In genomic region chr12:111367661-111368221, GRCh38 we compare ENCODE assay signal across 8 cellular contexts. TPM values are rescaled to one million over a fixed set of nuclear protein-coding genes. Genes with fewer than 3 reads are reported as not detected.
DNase-seq lines count a peak whose midpoint lies in the region; ATAC-seq, FAIRE-seq and TF ChIP-seq lines count a peak whose summit lies in the region.

No MANE protein-coding gene starts in this region.

- POLR2A ChIA-PET in A549 (lab: Yijun Ruan, JAX), result no interaction called here

- H3K9me3 ChIP-seq in A549, result no peaks in the 10 kb centered on the region

- peak in 1 of 2 experiments; percentile 36 for DNase-seq in A549 (ENCODE audit: low read depth in 1 of 2, low spot score in 1 of 2)
- DNase-seq in LNCaP clone FGC (ENCODE audit: low read depth), result no peak
- DNase-seq in coronary artery (ENCODE audit: low spot score), result no peak
- peak; percentile 77 for DNase-seq in mucosa of gallbladder (ENCODE audit: low spot score)
- DNase-seq in NCI-H2196 treated with DMSO at 0.1 percent for 48 hours (lab: John Stamatoyannopoulos, UW; ENCODE audit: unreplicated experiment), result no peak
- DNase-seq in stimulated activated CD4-positive, alpha-beta T cell treated with anti-CD3 and anti-CD28 coated beads, Interleukin-15, amount 100 ng/mL, for 24 hours, result no peak
- DNase-seq in putamen (ENCODE audit: low spot score), result no peak

- no peak for TF ChIP-seq CTCF in A549 (IDR thresholded peaks at IDR 0.05)
- no peak for TF ChIP-seq CTCF in LNCaP clone FGC (IDR thresholded peaks at IDR 0.05; ENCODE audit: control insufficient read depth, extremely low read depth, insufficient read depth)
- no peak for TF ChIP-seq CTCF in coronary artery (IDR thresholded peaks at IDR 0.05)

- no peak for TF ChIP-seq RAD21 in A549 (conservative IDR thresholded peaks at IDR 0.05 in 1 of 2, IDR thresholded peaks at IDR 0.05 in 1 of 2)

- H3K4me3 ChIP-seq in A549, result peak overlapping the region; percentile 91
- peak overlapping the region; percentile 91 for H3K4me3 ChIP-seq in LNCaP clone FGC (ENCODE audit: low read depth, low read length)
- H3K4me3 ChIP-seq in coronary artery, result peak overlapping the region; percentile 100

- 54% methylated on average over 7 of the region's 7 CpGs for WGBS in A549 (ENCODE audit: missing lambda C conversion rate)

- CTCF ChIA-PET in A549 (lab: Yijun Ruan, JAX), result interaction anchor here (0.6 to 5.5 kb wide), 6 partner anchors 11 to 273 kb away, joined by 3 to 36 read pairs (median 7); no protein-coding TSS in a partner anchor

- peaks cover 24% of the 10 kb centered on the region for H3K4me1 ChIP-seq in A549

- H3K27ac ChIP-seq in A549 (peak overlapping the region; percentile 76 to 91; a peak in 4 of 6 replicates), coronary artery (peak overlapping the region; percentile 44 to 76)

- no peak for TF ChIP-seq POLR2A in A549 (IDR thresholded peaks at IDR 0.05; ENCODE audit: low read length)

- ATAC-seq in A549 (peak; percentile 13 to 47; a peak in 3 of 6 replicates), HG03378 (IDR thresholded peaks at IDR 0.05; ENCODE audit: unreplicated experiment) (no peak)

- no peak for TF ChIP-seq EP300 in A549 (IDR thresholded peaks at IDR 0.05)

- H3K4me2 ChIP-seq in A549, result peak overlapping the region; percentile 97

- FAIRE-seq in A549 (lab: Jason Lieb, UNC), result no peak

TF ChIP-seq in A549, 52 proteins besides CTCF, POLR2A, EP300 and RAD21:
- TF ChIP-seq ESRRA (IDR thresholded peaks at IDR 0.05; ENCODE audit: borderline replicate concordance, low read length) (no peak), BHLHE40 (IDR thresholded peaks at IDR 0.05; ENCODE audit: low read depth, low read length) (no peak), RCOR1 (IDR thresholded peaks at IDR 0.05; ENCODE audit: low read depth, low read length) (no peak), JUN (IDR thresholded peaks at IDR 0.05) (no peak), HEYL (CRISPR knock-in tag; IDR thresholded peaks at IDR 0.05) (no peak), REST (IDR thresholded peaks at IDR 0.05) (peak; percentile 31; the same call in 1 of the 2 replicates)

RNA-seq across cellular contexts. Expression of gene PHETA1, which starts 1.2 kb away (rescaled TPM):
- polyA plus RNA-seq in A549 (2011; rRNA removed), result 2.9 and 3.0 TPM in 2 replicates
- polyA plus RNA-seq in A549 (2012; cell fraction: cytosol; rRNA removed), result 5.1 and 7.4 TPM in 2 replicates
- 11.4 and 15.4 TPM in 2 replicates for polyA plus RNA-seq in A549 (2012; cell fraction: nucleus; rRNA removed)
- polyA plus RNA-seq in A549 (2017; fragmentation: RNase III; extraction: RNeasy Plus Mini Kit Qiagen cat#74134 plus additional on column Dnase treatment), result 5.8 to 7.3 TPM (median 7.1 TPM) in 3 replicates
- polyA minus RNA-seq in A549 (2011; rRNA and poly(A)+ RNA removed), result 1.6 and 2.4 TPM in 2 replicates
- 24.1 TPM for total RNA-seq in mucosa of gallbladder

RNA-seq across cellular contexts. Expression of gene SH2B3, which starts 38.0 kb away (rescaled TPM):
- polyA plus RNA-seq in A549 (2011; rRNA removed) (2.3 and 2.9 TPM in 2 replicates), A549 (2017; fragmentation: RNase III; extraction: RNeasy Plus Mini Kit Qiagen cat#74134 plus additional on column Dnase treatment) (2.4 to 2.5 TPM (median 2.5 TPM) in 3 replicates)
- polyA plus RNA-seq in A549 (2012; cell fraction: cytosol; rRNA removed), result 2.1 and 2.8 TPM in 2 replicates
- polyA plus RNA-seq in A549 (2012; cell fraction: nucleus; rRNA removed), result 2.5 and 2.9 TPM in 2 replicates
- 2.5 and 2.6 TPM in 2 replicates for polyA minus RNA-seq in A549 (2011; rRNA and poly(A)+ RNA removed)
- total RNA-seq in mucosa of gallbladder, result 21.8 TPM
